In genomic region chr4:123994917-123995316, GRCh38 we compare ENCODE assay signal across 23 cellular contexts.
A peak's percentile ranks its signal among the peaks of the same experiment; 100 is the strongest.
DNase-seq lines count a peak whose midpoint lies in the region; ATAC-seq and TF ChIP-seq lines count a peak whose summit lies in the region.
"Had no signal": no experiment of that assay in that cellular context is flagged by ENCODE, and none has a peak within 500 bp of the region (broad histone marks: within the 10 kb centered on the region; RNA-seq: fewer than 3 reads in every experiment).

No MANE protein-coding gene starts in this region.

- no peaks in the 10 kb centered on the region for H3K9me3 ChIP-seq in MM.1S (replicated peaks; ENCODE audit: insufficient read depth, low read length)
- no peaks in the 10 kb centered on the region for H3K9me3 ChIP-seq in endodermal cell (ENCODE audit: control insufficient read depth, low read length)
- H3K9me3 ChIP-seq in psoas muscle: peaks cover 3% of the 10 kb centered on the region
- H3K9me3 ChIP-seq: A549, MG63 had no signal

- ATAC-seq in psoas muscle: no peak
- ATAC-seq in activated CD8-positive, alpha-beta T cell treated with anti-CD3 and anti-CD28 coated beads, Interleukin-2, amount 10 ng/mL, durations not matched to agents 7 days and 5 days: no peak
- ATAC-seq in HG02840 (IDR thresholded peaks at IDR 0.05; ENCODE audit: low FRiP score, unreplicated experiment): no peak
- ATAC-seq: A549; activated CD4-positive, alpha-beta T cell treated with anti-CD3 and anti-CD28 coated beads for 36 hours; esophagus mucosa; lower lobe of right lung; right cardiac atrium had no signal

- intact Hi-C loops in psoas muscle (cut with DNase I): no loop called here

- no peaks in the 10 kb centered on the region for H3K36me3 Mint-ChIP-seq in endodermal cell (ENCODE audit: low read depth)
- H3K36me3 Mint-ChIP-seq in activated CD8-positive, alpha-beta T cell treated with anti-CD3 and anti-CD28 coated beads, Interleukin-2, amount 10 ng/mL, durations not matched to agents 7 days and 5 days (ENCODE audit: low read depth): no peaks in the 10 kb centered on the region
- H3K36me3 Mint-ChIP-seq: activated naive CD8-positive, alpha-beta T cell treated with anti-CD3 and anti-CD28 coated beads for 36 hours had no signal

- WGBS in endodermal cell (ENCODE audit: insufficient coverage in 1 of 2, insufficient read length in 1 of 2), 2 experiments: 94% methylated on average over 2 of the region's 2 CpGs; no CpG with 5 or more reads in 1 of the 2 experiments
- WGBS in psoas muscle, 3 donors: 86 to 96% (median 94%) methylated on average over 2 of the region's 2 CpGs

- no peak overlapping the region for H2AFZ ChIP-seq in MM.1S (ENCODE audit: low read length)

- H3K27me3 ChIP-seq in MM.1S (replicated peaks; ENCODE audit: insufficient read depth, low read length) (no peaks in the 10 kb centered on the region), endodermal cell (ENCODE audit: control insufficient read depth, insufficient read depth, low read length, poor library complexity, severe bottlenecking) (no peaks in the 10 kb centered on the region), psoas muscle (ENCODE audit: insufficient read depth in 3 of 3, low read length in 2 of 3) (no peaks in the 10 kb centered on the region)
- H3K27me3 ChIP-seq: MG63, upper lobe of left lung had no signal

- no peaks in the 10 kb centered on the region for H3F3A ChIP-seq in MM.1S (ENCODE audit: insufficient read depth, low read length)

- no peaks in the 10 kb centered on the region for H3K27me3 Mint-ChIP-seq in endodermal cell (ENCODE audit: insufficient read depth)
- H3K27me3 Mint-ChIP-seq in activated CD8-positive, alpha-beta T cell treated with anti-CD3 and anti-CD28 coated beads, Interleukin-2, amount 10 ng/mL, durations not matched to agents 7 days and 5 days (ENCODE audit: low read depth): no peaks in the 10 kb centered on the region
- H3K27me3 Mint-ChIP-seq: activated CD4-positive, alpha-beta T cell treated with anti-CD3 and anti-CD28 coated beads for 36 hours; activated naive CD8-positive, alpha-beta T cell treated with anti-CD3 and anti-CD28 coated beads for 36 hours had no signal

- no peak overlapping the region for H3K4me2 ChIP-seq in MM.1S (ENCODE audit: low read depth, low read length)
- H3K4me2 ChIP-seq: A549 had no signal

- no peak overlapping the region for H3K4me3 ChIP-seq in MM.1S (ENCODE audit: low read length)
- H3K4me3 ChIP-seq in endodermal cell (ENCODE audit: low read length): no peak overlapping the region
- H3K4me3 ChIP-seq in psoas muscle: no peak overlapping the region
- H3K4me3 ChIP-seq: A549, lower lobe of right lung, MG63, upper lobe of left lung had no signal

- no peaks in the 10 kb centered on the region for H4K20me1 ChIP-seq in MM.1S (ENCODE audit: insufficient read depth, low read length)

- H3K4me1 Mint-ChIP-seq in endodermal cell: no peaks in the 10 kb centered on the region
- H3K4me1 Mint-ChIP-seq in activated CD8-positive, alpha-beta T cell treated with anti-CD3 and anti-CD28 coated beads, Interleukin-2, amount 10 ng/mL, durations not matched to agents 7 days and 5 days (ENCODE audit: low read depth): no peaks in the 10 kb centered on the region
- H3K4me1 Mint-ChIP-seq: activated CD4-positive, alpha-beta T cell treated with anti-CD3 and anti-CD28 coated beads for 36 hours; activated naive CD8-positive, alpha-beta T cell treated with anti-CD3 and anti-CD28 coated beads for 36 hours; nephron had no signal

- POLR2A ChIA-PET in activated CD8-positive, alpha-beta T cell treated with anti-CD3 and anti-CD28 coated beads, Interleukin-2, amount 10 ng/mL, durations not matched to agents 7 days and 5 days (lab: Charles Lee): no interaction called here

- H3K79me2 ChIP-seq in MM.1S (ENCODE audit: low read length): no peaks in the 10 kb centered on the region

- peaks cover 13% of the 10 kb centered on the region for H3K9me3 Mint-ChIP-seq in endodermal cell
- no peaks in the 10 kb centered on the region for H3K9me3 Mint-ChIP-seq in activated CD8-positive, alpha-beta T cell treated with anti-CD3 and anti-CD28 coated beads, Interleukin-2, amount 10 ng/mL, durations not matched to agents 7 days and 5 days (ENCODE audit: insufficient read depth)
- H3K9me3 Mint-ChIP-seq: activated naive CD8-positive, alpha-beta T cell treated with anti-CD3 and anti-CD28 coated beads for 36 hours; T-helper 1 cell treated with Interleukin-12 subunit alpha and Interleukin-12 subunit beta and Interleukin-4 antibody, amounts not matched to agents 30 μg/mL and 1 μg/mL, for 36 hours had no signal

- DNase-seq in NCI-H82 (lab: John Stamatoyannopoulos, UW) (peak; percentile 6), NCI-H82 treated with DMSO at 0.1 percent for 48 hours (lab: John Stamatoyannopoulos, UW; ENCODE audit: unreplicated experiment) (no peak), MM.1S (no peak), endodermal cell (no peak), psoas muscle (no peak), hippocampal formation (lab: John Stamatoyannopoulos, UW) (no peak)
- DNase-seq in activated CD8-positive, alpha-beta T cell treated with anti-CD3 and anti-CD28 coated beads, Interleukin-2, amount 10 ng/mL, durations not matched to agents 7 days and 5 days: no peak
- DNase-seq: activated CD4-positive, alpha-beta T cell treated with anti-CD3 and anti-CD28 coated beads for 36 hours; activated naive CD8-positive, alpha-beta T cell treated with anti-CD3 and anti-CD28 coated beads for 36 hours; activated T-cell treated with anti-CD3 and anti-CD28 coated beads for 4 hours; lower lobe of right lung; MG63; NCI-H2029; NCI-H526; right cardiac atrium; RPMI8226; stimulated activated CD4-positive, alpha-beta T cell treated with anti-CD3 and anti-CD28 coated beads, Interleukin-4, amount 100 ng/mL, for 1 hour; upper lobe of left lung had no signal

- H3K36me3 ChIP-seq in MM.1S (replicated peaks; ENCODE audit: insufficient read depth, low read length) (no peaks in the 10 kb centered on the region), endodermal cell (ENCODE audit: control insufficient read depth, insufficient read depth, low read length) (no peaks in the 10 kb centered on the region), psoas muscle (ENCODE audit: insufficient read depth in 1 of 2, low read depth in 1 of 2) (no peaks in the 10 kb centered on the region)
- H3K36me3 ChIP-seq: lower lobe of right lung, MG63, upper lobe of left lung had no signal

- peak; percentile 20 for TF ChIP-seq CTCF in MM.1S (IDR thresholded peaks at IDR 0.05; ENCODE audit: low read length)
- peak; percentile 66 for TF ChIP-seq CTCF in endodermal cell (conservative IDR thresholded peaks at IDR 0.05)
- peak; percentile 9 for TF ChIP-seq CTCF in psoas muscle (IDR thresholded peaks at IDR 0.05)

- H3K4me1 ChIP-seq in MM.1S (ENCODE audit: low read length) (no peaks in the 10 kb centered on the region), endodermal cell (ENCODE audit: control insufficient read depth, insufficient read depth, low read length) (no peaks in the 10 kb centered on the region), psoas muscle (no peaks in the 10 kb centered on the region)
- H3K4me1 ChIP-seq: A549, lower lobe of right lung, upper lobe of left lung had no signal

- H3K4me3 Mint-ChIP-seq in endodermal cell: no peak overlapping the region
- no peak overlapping the region for H3K4me3 Mint-ChIP-seq in activated CD8-positive, alpha-beta T cell treated with anti-CD3 and anti-CD28 coated beads, Interleukin-2, amount 10 ng/mL, durations not matched to agents 7 days and 5 days
- H3K4me3 Mint-ChIP-seq: activated CD4-positive, alpha-beta T cell treated with anti-CD3 and anti-CD28 coated beads for 36 hours; activated naive CD8-positive, alpha-beta T cell treated with anti-CD3 and anti-CD28 coated beads for 36 hours; nephron; T-helper 1 cell treated with Interleukin-12 subunit alpha and Interleukin-12 subunit beta and Interleukin-4 antibody, amounts not matched to agents 30 μg/mL and 1 μg/mL, for 36 hours had no signal

- CTCF ChIA-PET in activated CD8-positive, alpha-beta T cell treated with anti-CD3 and anti-CD28 coated beads, Interleukin-2, amount 10 ng/mL, durations not matched to agents 7 days and 5 days (lab: Charles Lee): no interaction called here

- no peaks in the 10 kb centered on the region for H3K9me2 ChIP-seq in MM.1S (replicated peaks; ENCODE audit: insufficient read depth, low read length)

- no peak overlapping the region for H3K9ac ChIP-seq in MM.1S (ENCODE audit: low read length)
- no peak overlapping the region for H3K9ac ChIP-seq in endodermal cell (ENCODE audit: extremely low read depth, low read length, poor library complexity, severe bottlenecking)

- H3K27ac Mint-ChIP-seq in endodermal cell: no peak overlapping the region
- H3K27ac Mint-ChIP-seq in activated CD8-positive, alpha-beta T cell treated with anti-CD3 and anti-CD28 coated beads, Interleukin-2, amount 10 ng/mL, durations not matched to agents 7 days and 5 days: no peak overlapping the region
- H3K27ac Mint-ChIP-seq: activated CD4-positive, alpha-beta T cell treated with anti-CD3 and anti-CD28 coated beads for 36 hours; activated naive CD8-positive, alpha-beta T cell treated with anti-CD3 and anti-CD28 coated beads for 36 hours; nephron; T-helper 1 cell treated with Interleukin-12 subunit alpha and Interleukin-12 subunit beta and Interleukin-4 antibody, amounts not matched to agents 30 μg/mL and 1 μg/mL, for 36 hours had no signal

- H3K27ac ChIP-seq in MM.1S (ENCODE audit: low read length): no peak overlapping the region
- H3K27ac ChIP-seq in endodermal cell (ENCODE audit: low read depth, low read length): no peak overlapping the region
- H3K27ac ChIP-seq in psoas muscle: no peak overlapping the region
- H3K27ac ChIP-seq: A549, lower lobe of right lung, upper lobe of left lung had no signal

Comparison
In these comparisons a context has a peak if more than half of its experiments do, and no peak if none do; other contexts are left out.
1. CTCF ChIP-seq: peak in every context shown above with its lines; median percentile 66 in endodermal cell; 20 in MM.1S; 9 in psoas muscle.